In the genomic region with DNA sequence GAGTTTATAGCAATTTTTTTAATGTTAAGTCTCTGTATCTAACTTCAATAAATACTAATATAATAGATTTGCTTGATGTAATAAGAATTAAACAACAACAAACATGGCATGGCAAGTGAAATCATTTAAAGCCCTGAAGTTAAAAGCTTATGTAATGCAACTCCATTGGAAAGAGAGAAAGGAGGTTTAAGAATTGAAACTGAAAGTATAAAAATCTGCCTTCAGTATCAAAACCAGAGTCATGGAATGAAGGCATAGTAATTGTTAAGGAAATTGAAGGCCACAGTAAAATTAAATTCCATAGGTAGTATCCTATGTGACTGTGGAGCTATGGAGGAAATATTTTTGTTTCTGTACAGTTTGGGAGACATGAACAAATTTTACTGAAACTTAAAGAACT, we compare ENCODE assay signal across 11 cellular contexts. TPM values are rescaled to one million over a fixed set of nuclear protein-coding genes. Genes with fewer than 3 reads are reported as not detected.
DNase-seq lines count a peak whose midpoint lies in the region; ATAC-seq and TF ChIP-seq lines count a peak whose summit lies in the region.
"Had no signal": no experiment of that assay in that cellular context is flagged by ENCODE, and none has a peak within 500 bp of the region (broad histone marks: within the 10 kb centered on the region; RNA-seq: fewer than 3 reads in every experiment).

No MANE protein-coding gene starts in this region.

- peaks cover 9% of the 10 kb centered on the region for H3K36me3 Mint-ChIP-seq in activated CD8-positive, alpha-beta memory T cell treated with anti-CD3 and anti-CD28 coated beads, Interleukin-2, amount 10 ng/mL, durations not matched to agents 7 days and 5 days
- H3K36me3 Mint-ChIP-seq in T-helper 2 cell treated with Interferon-gamma antibody and Interleukin-4, amounts not matched to agents 5 μg/mL and 100 μg/mL, for 36 hours (ENCODE audit: low read depth): no peaks in the 10 kb centered on the region

- peaks cover 11% of the 10 kb centered on the region for H3K4me1 ChIP-seq in Loucy (ENCODE audit: insufficient read depth, low read length, poor library complexity, severe bottlenecking)

- no peaks in the 10 kb centered on the region for H3K9me2 ChIP-seq in Loucy (replicated peaks; ENCODE audit: low read depth, low read length)

- TF ChIP-seq CTCF in Loucy (conservative IDR thresholded peaks at IDR 0.05; ENCODE audit: low read length): no peak

- no peaks in the 10 kb centered on the region for H3K79me2 ChIP-seq in Loucy (ENCODE audit: insufficient read depth, low read length)

- no peak overlapping the region for H3K4me3 Mint-ChIP-seq in activated CD8-positive, alpha-beta memory T cell treated with anti-CD3 and anti-CD28 coated beads, Interleukin-2, amount 10 ng/mL, durations not matched to agents 7 days and 5 days
- H3K4me3 Mint-ChIP-seq in T-helper 2 cell treated with Interferon-gamma antibody and Interleukin-4, amounts not matched to agents 5 μg/mL and 100 μg/mL, for 36 hours: no peak overlapping the region

- DNase-seq in activated CD8-positive, alpha-beta memory T cell treated with anti-CD3 and anti-CD28 coated beads, Interleukin-2, amount 10 ng/mL, durations not matched to agents 7 days and 5 days: no peak
- no peak for DNase-seq in activated CD8-positive, alpha-beta memory T cell treated with anti-CD3 and anti-CD28 coated beads for 24 hours
- peak; percentile 46 for DNase-seq in dedifferentiated amniotic fluid mesenchymal stem cell (ENCODE audit: extremely low spot score)
- peak; percentile 28 for DNase-seq in renal cortical epithelial cell (ENCODE audit: low read depth)
- no peak for DNase-seq in kidney tubule cell (ENCODE audit: low spot score)
- DNase-seq in UCSD-AML1 (lab: John Stamatoyannopoulos, UW; ENCODE audit: unreplicated experiment): no peak
- DNase-seq in T-helper 2 cell treated with Interferon-gamma antibody and Interleukin-4, amounts not matched to agents 5 μg/mL and 100 μg/mL, for 36 hours (ENCODE audit: low spot score): no peak
- DNase-seq: anterior cingulate cortex, foreskin fibroblast, occipital lobe had no signal

- H3K4me2 ChIP-seq in Loucy (ENCODE audit: low read depth, low read length, poor library complexity, severe bottlenecking): peak overlapping the region; percentile 57

- H3K9ac ChIP-seq in Loucy (ENCODE audit: low read depth, low read length, poor library complexity, severe bottlenecking): no peak overlapping the region

- H3K4me1 Mint-ChIP-seq in activated CD8-positive, alpha-beta memory T cell treated with anti-CD3 and anti-CD28 coated beads, Interleukin-2, amount 10 ng/mL, durations not matched to agents 7 days and 5 days: peaks cover 12% of the 10 kb centered on the region
- H3K4me1 Mint-ChIP-seq in T-helper 2 cell treated with Interferon-gamma antibody and Interleukin-4, amounts not matched to agents 5 μg/mL and 100 μg/mL, for 36 hours (ENCODE audit: low read depth): peaks cover 6% of the 10 kb centered on the region

- no peaks in the 10 kb centered on the region for H4K20me1 ChIP-seq in Loucy (ENCODE audit: insufficient read depth, low read length, poor library complexity, severe bottlenecking)

- no peak for ATAC-seq in activated CD8-positive, alpha-beta memory T cell treated with anti-CD3 and anti-CD28 coated beads, Interleukin-2, amount 10 ng/mL, durations not matched to agents 7 days and 5 days

- no peaks in the 10 kb centered on the region for H3K9me3 Mint-ChIP-seq in activated CD8-positive, alpha-beta memory T cell treated with anti-CD3 and anti-CD28 coated beads, Interleukin-2, amount 10 ng/mL, durations not matched to agents 7 days and 5 days (ENCODE audit: low read depth)
- H3K9me3 Mint-ChIP-seq in T-helper 2 cell treated with Interferon-gamma antibody and Interleukin-4, amounts not matched to agents 5 μg/mL and 100 μg/mL, for 36 hours: no peaks in the 10 kb centered on the region

- H3K36me3 ChIP-seq in Loucy (ENCODE audit: insufficient read depth, low read length): no peaks in the 10 kb centered on the region

- no peaks in the 10 kb centered on the region for H3F3A ChIP-seq in Loucy (ENCODE audit: low read depth)

- H3K4me3 ChIP-seq in Loucy (ENCODE audit: low read length, poor library complexity, severe bottlenecking): peak overlapping the region; percentile 40

- peak overlapping the region; percentile 79 for H3K27ac Mint-ChIP-seq in activated CD8-positive, alpha-beta memory T cell treated with anti-CD3 and anti-CD28 coated beads, Interleukin-2, amount 10 ng/mL, durations not matched to agents 7 days and 5 days
- no peak overlapping the region for H3K27ac Mint-ChIP-seq in T-helper 2 cell treated with Interferon-gamma antibody and Interleukin-4, amounts not matched to agents 5 μg/mL and 100 μg/mL, for 36 hours

- CTCF ChIA-PET in activated CD8-positive, alpha-beta memory T cell treated with anti-CD3 and anti-CD28 coated beads, Interleukin-2, amount 10 ng/mL, durations not matched to agents 7 days and 5 days (lab: Charles Lee): interaction anchor here (1.7 kb wide), 1 partner anchor 15 kb away, joined by 5 read pairs; no protein-coding TSS in a partner anchor

- H3K27me3 ChIP-seq in Loucy (ENCODE audit: insufficient read depth, low read length, poor library complexity, severe bottlenecking): no peaks in the 10 kb centered on the region

- no peaks in the 10 kb centered on the region for H3K27me3 Mint-ChIP-seq in activated CD8-positive, alpha-beta memory T cell treated with anti-CD3 and anti-CD28 coated beads, Interleukin-2, amount 10 ng/mL, durations not matched to agents 7 days and 5 days
- peaks cover 5% of the 10 kb centered on the region for H3K27me3 Mint-ChIP-seq in T-helper 2 cell treated with Interferon-gamma antibody and Interleukin-4, amounts not matched to agents 5 μg/mL and 100 μg/mL, for 36 hours (ENCODE audit: low read depth)

- H3K9me3 ChIP-seq in Loucy (ENCODE audit: insufficient read depth, low read depth, low read length): no peaks in the 10 kb centered on the region

- peak overlapping the region; percentile 85 for H2AFZ ChIP-seq in Loucy (ENCODE audit: low read length)

RNA-seq across cellular contexts. Expression of a gene that starts 55.1 kb away (rescaled TPM):
- 100 to 1,000 TPM; 123 to 153 TPM for total RNA-seq in activated CD8-positive, alpha-beta memory T cell treated with anti-CD3 and anti-CD28 coated beads, Interleukin-2, amount 10 ng/mL, durations not matched to agents 7 days and 5 days
- total RNA-seq in renal cortical epithelial cell: 354 and 387 TPM in 2 replicates

Comparison
In these comparisons a context has a peak if more than half of its experiments do, and no peak if none do; other contexts are left out.
1. DNase-seq: peak in dedifferentiated amniotic fluid mesenchymal stem cell (single experiment) and renal cortical epithelial cell (single experiment); none in activated CD8-positive, alpha-beta memory T cell treated with anti-CD3 and anti-CD28 coated beads, Interleukin-2, amount 10 ng/mL, durations not matched to agents 7 days and 5 days (single experiment), activated CD8-positive, alpha-beta memory T cell treated with anti-CD3 and anti-CD28 coated beads for 24 hours (single experiment), kidney tubule cell (single experiment), UCSD-AML1 (single experiment) and T-helper 2 cell treated with Interferon-gamma antibody and Interleukin-4, amounts not matched to agents 5 μg/mL and 100 μg/mL, for 36 hours (single experiment).